24 cellular contexts compared by ENCODE assay signal in the genomic region with DNA sequence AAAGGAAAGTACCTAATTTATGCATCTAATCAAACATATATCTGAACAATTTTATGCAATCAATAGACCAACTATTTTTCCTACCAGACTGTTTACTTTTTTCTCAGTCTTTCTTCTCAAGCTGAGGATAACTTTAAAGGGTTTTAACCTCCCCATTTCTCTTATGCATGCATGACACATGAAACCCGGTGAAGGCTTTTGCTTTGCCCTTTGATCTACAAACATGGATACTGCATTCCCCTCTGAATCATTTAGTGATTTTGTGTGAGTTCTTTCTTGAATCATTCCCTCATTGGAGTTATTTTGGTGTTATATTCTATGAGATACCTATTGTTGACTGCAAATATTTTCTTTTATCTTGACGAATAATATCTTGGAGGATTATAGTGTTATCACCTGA.
A peak's percentile ranks its signal among the peaks of the same experiment; 100 is the strongest.
DNase-seq lines count a peak whose midpoint lies in the region; ATAC-seq and TF ChIP-seq lines count a peak whose summit lies in the region.
"Had no signal": no experiment of that assay in that cellular context is flagged by ENCODE, and none has a peak within 500 bp of the region (broad histone marks: within the 10 kb centered on the region; RNA-seq: fewer than 3 reads in every experiment).

No MANE protein-coding gene starts in this region.

- H3K36me3 ChIP-seq in OCI-LY3 (replicated peaks; ENCODE audit: low read depth, low read length) (peaks cover 22% of the 10 kb centered on the region), endodermal cell (ENCODE audit: control insufficient read depth, insufficient read depth, low read length) (no peaks in the 10 kb centered on the region)
- H3K36me3 ChIP-seq: BE2C, BLaER1 had no signal

- no peak overlapping the region for H3K4me3 ChIP-seq in OCI-LY3 (ENCODE audit: low read length)
- H3K4me3 ChIP-seq in endodermal cell (ENCODE audit: low read length) = peak overlapping the region; percentile 20
- H3K4me3 ChIP-seq: A549, BLaER1, GM12878 had no signal

- H3K79me2 ChIP-seq in OCI-LY3 (ENCODE audit: low read length) = no peaks in the 10 kb centered on the region

- H3K27ac Mint-ChIP-seq in endodermal cell (no peak overlapping the region), T-helper 17 cell (no peak overlapping the region)
- H3K27ac Mint-ChIP-seq: CD14-positive monocyte; CD4-positive, alpha-beta memory T cell; CD4-positive, CD25-positive, alpha-beta regulatory T cell; CD8-positive, alpha-beta memory T cell had no signal

- ATAC-seq in T-helper 17 cell = no peak
- ATAC-seq: A549, GM12878 had no signal

- H3K9me3 ChIP-seq in OCI-LY3 (ENCODE audit: insufficient read depth, low read length) = no peaks in the 10 kb centered on the region
- peaks cover 15% of the 10 kb centered on the region for H3K9me3 ChIP-seq in endodermal cell (ENCODE audit: control insufficient read depth, low read length)
- H3K9me3 ChIP-seq in T-helper 17 cell (ENCODE audit: control insufficient read depth, low read length, poor library complexity, severe bottlenecking) = no peaks in the 10 kb centered on the region
- H3K9me3 ChIP-seq: A549, BE2C, BLaER1 had no signal

- H3K27ac ChIP-seq in OCI-LY3 (ENCODE audit: low read length) (peak overlapping the region; percentile 73), endodermal cell (ENCODE audit: low read depth, low read length) (no peak overlapping the region)
- H3K27ac ChIP-seq: 22Rv1, A549, BLaER1 had no signal

- H4K20me1 ChIP-seq in OCI-LY3 (ENCODE audit: insufficient read depth, low read length) = no peaks in the 10 kb centered on the region
- H4K20me1 ChIP-seq: BLaER1 had no signal

- peaks cover 19% of the 10 kb centered on the region for H3K9me3 Mint-ChIP-seq in endodermal cell

- H2AFZ ChIP-seq in OCI-LY3 (ENCODE audit: low read depth, low read length) = no peak overlapping the region

- H3K4me3 Mint-ChIP-seq in endodermal cell (no peak overlapping the region), T-helper 17 cell (no peak overlapping the region)
- H3K4me3 Mint-ChIP-seq: CD14-positive monocyte; CD4-positive, alpha-beta memory T cell; CD4-positive, CD25-positive, alpha-beta regulatory T cell; CD8-positive, alpha-beta memory T cell had no signal

- H3K27me3 Mint-ChIP-seq in endodermal cell (ENCODE audit: insufficient read depth) (no peaks in the 10 kb centered on the region), T-helper 17 cell (no peaks in the 10 kb centered on the region)
- H3K27me3 Mint-ChIP-seq: CD4-positive, alpha-beta memory T cell; CD4-positive, CD25-positive, alpha-beta regulatory T cell; CD8-positive, alpha-beta memory T cell had no signal

- WGBS in endodermal cell (ENCODE audit: insufficient coverage in 1 of 2, insufficient read length in 1 of 2), 2 experiments = 86 to 94% methylated on average over 1 of the region's 2 CpGs

- H3K4me2 ChIP-seq in OCI-LY3 (ENCODE audit: low read length) = no peak overlapping the region
- H3K4me2 ChIP-seq: A549, BLaER1 had no signal

- H3K4me1 ChIP-seq in OCI-LY3 (ENCODE audit: low read length) (peaks cover 16% of the 10 kb centered on the region), endodermal cell (ENCODE audit: control insufficient read depth, insufficient read depth, low read length) (peaks cover 7% of the 10 kb centered on the region)
- H3K4me1 ChIP-seq: A549, BE2C, BLaER1 had no signal

- peaks cover 4% of the 10 kb centered on the region for H3K36me3 Mint-ChIP-seq in endodermal cell (ENCODE audit: low read depth)
- H3K36me3 Mint-ChIP-seq in T-helper 17 cell (ENCODE audit: low read depth) = no peaks in the 10 kb centered on the region
- H3K36me3 Mint-ChIP-seq: CD14-positive monocyte; CD4-positive, CD25-positive, alpha-beta regulatory T cell; CD8-positive, alpha-beta memory T cell had no signal

- TF ChIP-seq CTCF in OCI-LY3 (IDR thresholded peaks at IDR 0.05; ENCODE audit: low read depth, low read length) (no peak), endodermal cell (conservative IDR thresholded peaks at IDR 0.05) (no peak)

- no peaks in the 10 kb centered on the region for H3K27me3 ChIP-seq in OCI-LY3 (ENCODE audit: low read depth, low read length)
- H3K27me3 ChIP-seq in endodermal cell (ENCODE audit: control insufficient read depth, insufficient read depth, low read length, poor library complexity, severe bottlenecking) = no peaks in the 10 kb centered on the region
- H3K27me3 ChIP-seq: BE2C, BLaER1 had no signal

- DNase-seq in ELR (ENCODE audit: low read depth) (peak; percentile 15), endodermal cell (no peak), RKO (ENCODE audit: low spot score) (no peak), middle frontal gyrus (ENCODE audit: extremely low spot score, low spot score) (no peak), T-helper 17 cell (no peak)
- DNase-seq: AML-193; BE2C; C1 segment of cervical spinal cord; CD4-positive, alpha-beta memory T cell; CD4-positive, CD25-positive, alpha-beta regulatory T cell; CD8-positive, alpha-beta memory T cell; COR-L47; DMS 273 treated with DMSO at 0.1 percent for 48 hours; DMS153; DMS53; DMS79; DND-41; GDM1 had no signal

- H3K4me1 Mint-ChIP-seq in endodermal cell (peaks cover 8% of the 10 kb centered on the region), T-helper 17 cell (no peaks in the 10 kb centered on the region)
- H3K4me1 Mint-ChIP-seq: CD4-positive, alpha-beta memory T cell; CD4-positive, CD25-positive, alpha-beta regulatory T cell; CD8-positive, alpha-beta memory T cell had no signal

- H3K9ac ChIP-seq in OCI-LY3 (ENCODE audit: low read length) (no peak overlapping the region), endodermal cell (ENCODE audit: extremely low read depth, low read length, poor library complexity, severe bottlenecking) (no peak overlapping the region)
- H3K9ac ChIP-seq: BLaER1 had no signal
